Comparison of ENCODE assay signal across 20 cellular contexts in genomic region chr19:2863818-2864217, GRCh38. TPM values are rescaled to one million over a fixed set of nuclear protein-coding genes. Genes with fewer than 3 reads are reported as not detected.
DNase-seq lines count a peak whose midpoint lies in the region; ATAC-seq, FAIRE-seq and TF ChIP-seq lines count a peak whose summit lies in the region.
"Had no signal": no experiment of that assay in that cellular context is flagged by ENCODE, and none has a peak within 500 bp of the region (broad histone marks: within the 10 kb centered on the region; RNA-seq: fewer than 3 reads in every experiment).

No MANE protein-coding gene starts in this region.

- H4K8ac ChIP-seq in neuronal stem cell (ENCODE audit: low read depth, low read length) = peak overlapping the region; percentile 84

- no peak overlapping the region for H3K9ac ChIP-seq in BLaER1 treated with 17β-estradiol and CSF1 and Interleukin-3, amounts not matched to agents 10 nM and 100 nM
- H3K9ac ChIP-seq in DND-41 (ENCODE audit: low read depth, low read length) (no peak overlapping the region), K562 (ENCODE audit: insufficient read depth in 1 of 2, low read depth in 2 of 2, low read length in 2 of 2) (no peak overlapping the region), neuronal stem cell (ENCODE audit: low read depth, low read length, poor library complexity) (no peak overlapping the region)

- no peak for TF ChIP-seq POLR2A in K562 (conservative IDR thresholded peaks at IDR 0.05)

- no peak overlapping the region for H4K91ac ChIP-seq in neuronal stem cell (ENCODE audit: low read depth, low read length, poor library complexity)

- CTCF ChIA-PET in K562 (lab: Yijun Ruan, JAX; ENCODE audit: low intra/inter-chr PET ratio) = no interaction called here

- no peaks in the 10 kb centered on the region for H3K79me1 ChIP-seq in neuronal stem cell (ENCODE audit: low read depth, low read length)

- H3K4me2 ChIP-seq in BLaER1 treated with 17β-estradiol and CSF1 and Interleukin-3, amounts not matched to agents 10 nM and 100 nM = peak overlapping the region in 2 of 11 experiments; percentile 74 to 75; a peak in 3 of 22 replicates
- H3K4me2 ChIP-seq in DND-41 (ENCODE audit: insufficient read depth, low read length) (no peak overlapping the region), K562 (ENCODE audit: insufficient read depth, low read length) (no peak overlapping the region), neuronal stem cell (ENCODE audit: insufficient read depth, low read length, poor library complexity, severe bottlenecking) (no peak overlapping the region)
- H3K4me2 ChIP-seq: A549, GM23338 had no signal

- H3K79me2 ChIP-seq in DND-41 (ENCODE audit: insufficient read depth, low read length) (no peaks in the 10 kb centered on the region), K562 (ENCODE audit: control insufficient read depth, insufficient read depth, low read length) (no peaks in the 10 kb centered on the region)

- DNase-seq in DND-41 (no peak), K562 (ENCODE audit: extremely low read depth in 1 of 4, low spot score in 3 of 4) (no peak), neuronal stem cell (ENCODE audit: low spot score) (no peak), putamen (ENCODE audit: low spot score) (no peak)
- DNase-seq: BE2C; CD8-positive, alpha-beta T cell; COR-L47; DMS153; GF-D8; H7 had no signal

- FAIRE-seq in K562 (lab: Jason Lieb, UNC) = peak; percentile 35
- FAIRE-seq: A549, D721Med, GM19239 had no signal

- H2AFZ ChIP-seq in DND-41 (ENCODE audit: low read depth, low read length) (no peak overlapping the region), K562 (ENCODE audit: low read depth, low read length) (0 out of 2 replicates have a peak overlapping the region, but pooled peaks have one; percentile 62), neuronal stem cell (ENCODE audit: low read length) (no peak overlapping the region)
- H2AFZ ChIP-seq: GM23338 had no signal

- no peak overlapping the region for H3K18ac ChIP-seq in neuronal stem cell (ENCODE audit: low read length)

- H2BK12ac ChIP-seq in neuronal stem cell (ENCODE audit: low read length) = no peak overlapping the region

- H3K27me3 ChIP-seq in BLaER1 treated with 17β-estradiol and CSF1 and Interleukin-3, amounts not matched to agents 10 nM and 100 nM = no peaks in the 10 kb centered on the region
- H3K27me3 ChIP-seq in DND-41 (ENCODE audit: insufficient read depth, low read length, poor library complexity) (no peaks in the 10 kb centered on the region), K562 (ENCODE audit: control insufficient read depth in 2 of 2, insufficient read depth in 2 of 2, low read length in 2 of 2) (no peaks in the 10 kb centered on the region; a peak in 1 of 5 replicates), neuronal stem cell (ENCODE audit: control insufficient read depth in 3 of 3, insufficient read depth in 3 of 3, low read depth in 1 of 3, low read length in 3 of 3) (no peaks in the 10 kb centered on the region)
- H3K27me3 ChIP-seq: BE2C had no signal

- H3K9me1 ChIP-seq in K562 (ENCODE audit: control insufficient read depth, insufficient read depth, low read length) = no peaks in the 10 kb centered on the region

- BruUV-seq in K562 (replicated peaks; lab: Mats Ljungman, UMichigan) = no TSS peak

- H4K20me1 ChIP-seq in BLaER1 treated with 17β-estradiol and CSF1 and Interleukin-3, amounts not matched to agents 10 nM and 100 nM = no peaks in the 10 kb centered on the region
- H4K20me1 ChIP-seq in DND-41 (ENCODE audit: insufficient read depth, low read length) = no peaks in the 10 kb centered on the region
- H4K20me1 ChIP-seq in K562 (replicated peaks; ENCODE audit: control insufficient read depth, insufficient read depth, low read length) = no peaks in the 10 kb centered on the region

- H3K4me3 ChIP-seq in BLaER1 treated with 17β-estradiol and CSF1 and Interleukin-3, amounts not matched to agents 10 nM and 100 nM = no peak overlapping the region
- H3K4me3 ChIP-seq in DND-41 (ENCODE audit: low read depth in 1 of 2, low read length in 2 of 2) = no peak overlapping the region
- no peak overlapping the region for H3K4me3 ChIP-seq in K562
- no peak overlapping the region for H3K4me3 ChIP-seq in neuronal stem cell (ENCODE audit: low read length in 2 of 2)
- H3K4me3 ChIP-seq: A549, GM23338 had no signal

- no peak overlapping the region for H2AK5ac ChIP-seq in neuronal stem cell (ENCODE audit: low read depth, low read length)

- H3K14ac ChIP-seq in neuronal stem cell (ENCODE audit: low read length) = no peak overlapping the region

- POLR2A ChIA-PET in K562 (lab: Yijun Ruan, JAX) = no interaction called here

- H3K36me3 ChIP-seq in BLaER1 treated with 17β-estradiol and CSF1 and Interleukin-3, amounts not matched to agents 10 nM and 100 nM = peaks cover 0 to 9% (median 5%) of the 10 kb centered on the region in 11 experiments; a peak in 12 of 22 replicates
- no peaks in the 10 kb centered on the region for H3K36me3 ChIP-seq in DND-41 (ENCODE audit: insufficient read depth, low read length)
- H3K36me3 ChIP-seq in K562 (ENCODE audit: control insufficient read depth, insufficient read depth, low read length) = no peaks in the 10 kb centered on the region
- no peaks in the 10 kb centered on the region for H3K36me3 ChIP-seq in neuronal stem cell (replicated peaks in 1 of 2; ENCODE audit: control insufficient read depth in 2 of 2, insufficient read depth in 2 of 2, low read length in 2 of 2)
- H3K36me3 ChIP-seq: BE2C had no signal

- peaks cover 10 to 51% (median 37%) of the 10 kb centered on the region in 10 experiments; a peak in 19 of 20 replicates for H3K4me1 ChIP-seq in BLaER1 treated with 17β-estradiol and CSF1 and Interleukin-3, amounts not matched to agents 10 nM and 100 nM
- H3K4me1 ChIP-seq in DND-41 (ENCODE audit: insufficient read depth, low read length) (peaks cover 32% of the 10 kb centered on the region), K562 (replicated peaks in 1 of 2; ENCODE audit: control insufficient read depth in 2 of 2, insufficient read depth in 2 of 2, low read length in 2 of 2) (peaks cover 12 to 25% of the 10 kb centered on the region in 2 experiments; a peak in 4 of 5 replicates), neuronal stem cell (ENCODE audit: control insufficient read depth in 2 of 2, insufficient read depth in 1 of 2, low read depth in 1 of 2, low read length in 2 of 2) (no peaks in the 10 kb centered on the region)
- H3K4me1 ChIP-seq: A549, BE2C had no signal

- no peak overlapping the region for H2BK15ac ChIP-seq in neuronal stem cell (ENCODE audit: low read length)

- no peak overlapping the region for H3K23ac ChIP-seq in neuronal stem cell (ENCODE audit: low read depth, low read length, poor library complexity)

- TF ChIP-seq RAD21 in K562 (CRISPR knock-in tag; conservative IDR thresholded peaks at IDR 0.05 in 1 of 2, IDR thresholded peaks at IDR 0.05 in 1 of 2) = no peak

- H3K9me3 ChIP-seq in BLaER1 treated with 17β-estradiol and CSF1 and Interleukin-3, amounts not matched to agents 10 nM and 100 nM (replicated peaks in 1 of 11) = peaks cover 45 to 87% (median 51%) of the 10 kb centered on the region in 11 experiments
- H3K9me3 ChIP-seq in DND-41 (ENCODE audit: insufficient read depth, low read length, severe bottlenecking) (no peaks in the 10 kb centered on the region), K562 (replicated peaks; ENCODE audit: control insufficient read depth, insufficient read depth, low read depth, low read length) (peaks cover 4% of the 10 kb centered on the region), neuronal stem cell (replicated peaks in 1 of 2; ENCODE audit: control insufficient read depth in 2 of 2, insufficient read depth in 1 of 2, low read depth in 1 of 2, low read length in 2 of 2) (peaks cover 8 to 23% of the 10 kb centered on the region in 2 donors)
- H3K9me3 ChIP-seq: BE2C had no signal

- WGBS in K562 (ENCODE audit: insufficient coverage, low coverage, missing lambda C conversion rate) = 54% methylated on average over 10 of the region's 10 CpGs
- WGBS in neuronal stem cell (ENCODE audit: extremely low coverage in 2 of 2, insufficient read length in 2 of 2, insufficient replicate concordance in 1 of 2), 2 donors = no CpG with 5 or more reads among the region's 10 CpGs

- ATAC-seq in DND-41 (ENCODE audit: insufficient read depth, low read depth) (no peak), K562 (no peak), HG02623 (IDR thresholded peaks at IDR 0.05; ENCODE audit: unreplicated experiment) (no peak), HG03175 (IDR thresholded peaks at IDR 0.05; ENCODE audit: unreplicated experiment) (no peak)
- ATAC-seq: A549; CD8-positive, alpha-beta T cell; GM23338 had no signal

- no peak overlapping the region for H2BK120ac ChIP-seq in neuronal stem cell (ENCODE audit: low read depth, low read length)

- H3K4ac ChIP-seq in neuronal stem cell (ENCODE audit: low read length) = no peak overlapping the region

- no peak overlapping the region for H2BK5ac ChIP-seq in neuronal stem cell (ENCODE audit: low read length)

- intact Hi-C loops in K562 (cut with micrococcal nuclease) = no loop called here

- TF ChIP-seq EP300 in K562 (IDR thresholded peaks at IDR 0.05; ENCODE audit: low read length) = no peak

- peak overlapping the region in 6 of 11 experiments; percentile 59 to 84 (median 80); a peak in 8 of 22 replicates for H3K27ac ChIP-seq in BLaER1 treated with 17β-estradiol and CSF1 and Interleukin-3, amounts not matched to agents 10 nM and 100 nM
- H3K27ac ChIP-seq in DND-41 (ENCODE audit: low read length) (peak overlapping the region; percentile 4), K562 (ENCODE audit: extremely low read depth, low read depth, low read length) (no peak overlapping the region), neuronal stem cell (replicated peaks; ENCODE audit: low read length) (no peak overlapping the region)
- H3K27ac ChIP-seq: A549 had no signal

- in situ Hi-C loops in K562 (cut with MboI) = no loop called here

- TF ChIP-seq CTCF in DND-41 (IDR thresholded peaks at IDR 0.05; ENCODE audit: borderline replicate concordance, extremely low read depth, low read length, poor library complexity, severe bottlenecking) (no peak), K562 (IDR thresholded peaks at IDR 0.05 in 2 of 3, conservative IDR thresholded peaks at IDR 0.05 in 1 of 3; ENCODE audit: insufficient read depth in 2 of 3, low read depth in 1 of 3, low read length in 3 of 3) (no peak)

RNA-seq across cellular contexts. Expression of gene ZNF556, which starts 3.3 kb away (rescaled TPM):
- total RNA-seq in K562 (2011; cell fraction: chromatin; rRNA removed; ENCODE audit: low replicate concordance) = not detected in 2 replicates
- total RNA-seq in K562 (2011; cell fraction: nucleolus; rRNA removed) = not detected in 2 replicates
- total RNA-seq in K562 (2011; cell fraction: nucleoplasm; rRNA removed) = 0.08 TPM in 1 of 2 replicates, not detected in the other
- total RNA-seq in K562 (2014; rRNA removed) (0.12 and 0.36 TPM in 2 replicates), K562 (2014; rRNA removed; fragmentation: Illumina TruSeq; extraction: Trizol) (0.03 and 0.33 TPM in 2 replicates), K562 (2015; rRNA removed; fragmentation: Illumina TruSeq; extraction: Trizol) (0.11 TPM in 1 of 2 replicates, not detected in the other), K562 (2021) (0.11 TPM in 1 of 2 replicates, not detected in the other)
- polyA plus RNA-seq in K562 (2011; rRNA removed) (not detected in 2 replicates), K562 (2014; fragmentation: Illumina TruSeq; extraction: Trizol) (0.01 and 0.06 TPM in 2 replicates), K562 (2014; fragmentation: Nextera tagmentation; extraction: Ambion mirVana) (under 1 TPM; 0.01 to 0.10 TPM), K562 (2014; rRNA removed) (0.08 and 0.09 TPM in 2 replicates)
- polyA plus RNA-seq in K562 (2011; cell fraction: cytosol; rRNA removed) = not detected in 2 replicates
- not detected in 2 replicates for polyA plus RNA-seq in K562 (2011; cell fraction: nucleus; rRNA removed)
- polyA plus RNA-seq in K562 (2012) = 0.03 and 0.04 TPM in 2 replicates
- 0.07 TPM in 1 of 2 replicates, not detected in the other for polyA minus RNA-seq in K562 (2011; rRNA and poly(A)+ RNA removed)
- not detected in 2 replicates for polyA minus RNA-seq in K562 (2011; cell fraction: cytosol; rRNA and poly(A)+ RNA removed)
- not detected in 2 replicates for polyA minus RNA-seq in K562 (2011; cell fraction: nucleus; rRNA and poly(A)+ RNA removed)
- polyA plus RNA-seq in neuronal stem cell (2013, experiment 1 of 2) = 0.07 TPM
- polyA plus RNA-seq in neuronal stem cell (2013, experiment 2 of 2) = 0.07 TPM
- total RNA-seq: CD8-positive, alpha-beta T cell; GM23338 had no signal
- polyA plus RNA-seq: A549, AG04450, CD14-positive monocyte, GM23338 had no signal

RNA-seq across cellular contexts. Expression of gene ZNF555, which starts 22.5 kb away (rescaled TPM):
- total RNA-seq in K562 (2011; cell fraction: chromatin; rRNA removed; ENCODE audit: low replicate concordance) = 9.7 and 21.8 TPM in 2 replicates
- total RNA-seq in K562 (2011; cell fraction: nucleolus; rRNA removed) = 3.2 and 3.6 TPM in 2 replicates
- total RNA-seq in K562 (2011; cell fraction: nucleoplasm; rRNA removed) = 4.7 and 5.1 TPM in 2 replicates
- total RNA-seq in K562 (2014; rRNA removed) = 2.0 TPM in 2 replicates
- total RNA-seq in K562 (2014; rRNA removed; fragmentation: Illumina TruSeq; extraction: Trizol) = 6.0 and 6.8 TPM in 2 replicates
- total RNA-seq in K562 (2015; rRNA removed; fragmentation: Illumina TruSeq; extraction: Trizol) = 3.2 and 3.6 TPM in 2 replicates
- total RNA-seq in K562 (2021) = 4.0 and 5.4 TPM in 2 replicates
- polyA plus RNA-seq in K562 (2011; rRNA removed) = 6.7 and 7.5 TPM in 2 replicates
- polyA plus RNA-seq in K562 (2011; cell fraction: cytosol; rRNA removed) = 1.5 and 3.4 TPM in 2 replicates
- 3.6 and 6.2 TPM in 2 replicates for polyA plus RNA-seq in K562 (2011; cell fraction: nucleus; rRNA removed)
- 2.5 and 3.1 TPM in 2 replicates for polyA plus RNA-seq in K562 (2012)
- polyA plus RNA-seq in K562 (2014; fragmentation: Illumina TruSeq; extraction: Trizol) = 4.6 and 5.4 TPM in 2 replicates
- polyA plus RNA-seq in K562 (2014; fragmentation: Nextera tagmentation; extraction: Ambion mirVana) = 1 to 10 TPM; 4.4 to 6.1 TPM
- 3.0 and 3.4 TPM in 2 replicates for polyA plus RNA-seq in K562 (2014; rRNA removed)
- 15.0 and 23.3 TPM in 2 replicates for polyA minus RNA-seq in K562 (2011; rRNA and poly(A)+ RNA removed)
- 3.5 and 4.8 TPM in 2 replicates for polyA minus RNA-seq in K562 (2011; cell fraction: cytosol; rRNA and poly(A)+ RNA removed)
- polyA minus RNA-seq in K562 (2011; cell fraction: nucleus; rRNA and poly(A)+ RNA removed) = 1.6 and 6.4 TPM in 2 replicates
- polyA plus RNA-seq in neuronal stem cell (2013, experiment 1 of 2) = 4.9 TPM
- 4.8 TPM for polyA plus RNA-seq in neuronal stem cell (2013, experiment 2 of 2)

RNA-seq across cellular contexts. Expression of gene ZNF57, which starts 36.9 kb away (rescaled TPM):
- total RNA-seq in K562 (2011; cell fraction: chromatin; rRNA removed; ENCODE audit: low replicate concordance) = 13.0 and 27.0 TPM in 2 replicates
- 9.3 and 12.1 TPM in 2 replicates for total RNA-seq in K562 (2011; cell fraction: nucleolus; rRNA removed)
- 10.5 and 12.5 TPM in 2 replicates for total RNA-seq in K562 (2011; cell fraction: nucleoplasm; rRNA removed)
- total RNA-seq in K562 (2014; rRNA removed) (7.3 and 8.5 TPM in 2 replicates), K562 (2014; rRNA removed; fragmentation: Illumina TruSeq; extraction: Trizol) (13.4 and 13.5 TPM in 2 replicates), K562 (2015; rRNA removed; fragmentation: Illumina TruSeq; extraction: Trizol) (10.8 and 11.5 TPM in 2 replicates), K562 (2021) (7.7 and 7.8 TPM in 2 replicates)
- polyA plus RNA-seq in K562 (2011; rRNA removed) (10.8 and 12.8 TPM in 2 replicates), K562 (2014; fragmentation: Illumina TruSeq; extraction: Trizol) (9.6 and 11.9 TPM in 2 replicates), K562 (2014; fragmentation: Nextera tagmentation; extraction: Ambion mirVana) (1 to 10 TPM; 3.9 to 6.2 TPM), K562 (2014; rRNA removed) (7.0 and 7.7 TPM in 2 replicates)
- 4.9 and 6.9 TPM in 2 replicates for polyA plus RNA-seq in K562 (2011; cell fraction: cytosol; rRNA removed)
- 10.0 and 11.7 TPM in 2 replicates for polyA plus RNA-seq in K562 (2011; cell fraction: nucleus; rRNA removed)
- 6.3 and 8.0 TPM in 2 replicates for polyA plus RNA-seq in K562 (2012)
- 18.7 and 20.8 TPM in 2 replicates for polyA minus RNA-seq in K562 (2011; rRNA and poly(A)+ RNA removed)
- polyA minus RNA-seq in K562 (2011; cell fraction: cytosol; rRNA and poly(A)+ RNA removed) = 4.1 and 6.6 TPM in 2 replicates
- polyA minus RNA-seq in K562 (2011; cell fraction: nucleus; rRNA and poly(A)+ RNA removed) = 3.0 and 7.1 TPM in 2 replicates
- 2.5 TPM for polyA plus RNA-seq in neuronal stem cell (2013, experiment 1 of 2)
- 2.5 TPM for polyA plus RNA-seq in neuronal stem cell (2013, experiment 2 of 2)
- total RNA-seq: HT1080 had no signal

RNA-seq across cellular contexts. Expression of gene ZNF554, which starts 44.1 kb away (rescaled TPM):
- 3.7 and 5.4 TPM in 2 replicates for total RNA-seq in K562 (2011; cell fraction: chromatin; rRNA removed; ENCODE audit: low replicate concordance)
- total RNA-seq in K562 (2011; cell fraction: nucleolus; rRNA removed) = 2.8 and 2.9 TPM in 2 replicates
- total RNA-seq in K562 (2011; cell fraction: nucleoplasm; rRNA removed) = 3.2 and 4.7 TPM in 2 replicates
- 1.2 and 1.5 TPM in 2 replicates for total RNA-seq in K562 (2014; rRNA removed)
- total RNA-seq in K562 (2014; rRNA removed; fragmentation: Illumina TruSeq; extraction: Trizol) = 1.0 and 1.4 TPM in 2 replicates
- 1.1 and 1.3 TPM in 2 replicates for total RNA-seq in K562 (2015; rRNA removed; fragmentation: Illumina TruSeq; extraction: Trizol)
- total RNA-seq in K562 (2021) = 1.3 and 1.8 TPM in 2 replicates
- polyA plus RNA-seq in K562 (2011; rRNA removed) = 1.3 and 1.5 TPM in 2 replicates
- 0.78 and 1.0 TPM in 2 replicates for polyA plus RNA-seq in K562 (2011; cell fraction: cytosol; rRNA removed)
- 1.5 and 2.0 TPM in 2 replicates for polyA plus RNA-seq in K562 (2011; cell fraction: nucleus; rRNA removed)
- 0.64 and 1.4 TPM in 2 replicates for polyA plus RNA-seq in K562 (2012)
- polyA plus RNA-seq in K562 (2014; fragmentation: Illumina TruSeq; extraction: Trizol) = 0.89 and 1.0 TPM in 2 replicates
- under 1 TPM; 0.07 to 0.31 TPM for polyA plus RNA-seq in K562 (2014; fragmentation: Nextera tagmentation; extraction: Ambion mirVana)
- polyA plus RNA-seq in K562 (2014; rRNA removed) = 1.1 and 1.4 TPM in 2 replicates
- 2.5 and 3.2 TPM in 2 replicates for polyA minus RNA-seq in K562 (2011; rRNA and poly(A)+ RNA removed)
- polyA minus RNA-seq in K562 (2011; cell fraction: cytosol; rRNA and poly(A)+ RNA removed) = 0.64 and 1.5 TPM in 2 replicates
- polyA minus RNA-seq in K562 (2011; cell fraction: nucleus; rRNA and poly(A)+ RNA removed) = 0.81 and 1.3 TPM in 2 replicates
- 4.6 TPM for polyA plus RNA-seq in neuronal stem cell (2013, experiment 1 of 2)
- 4.5 TPM for polyA plus RNA-seq in neuronal stem cell (2013, experiment 2 of 2)

Comparison
In these comparisons a context has a peak if more than half of its experiments do, and no peak if none do; other contexts are left out.
1. H3K27ac ChIP-seq: peak in BLaER1 treated with 17β-estradiol and CSF1 and Interleukin-3, amounts not matched to agents 10 nM and 100 nM (6 of 11) and DND-41 (single experiment); none in K562 (single experiment) and neuronal stem cell (single experiment).